In genomic region chr10:118537623-118538022, GRCh38 we compare ENCODE assay signal across 29 cellular contexts. TPM values are rescaled to one million over a fixed set of nuclear protein-coding genes. Genes with fewer than 3 reads are reported as not detected.
"Had no signal": no experiment of that assay in that cellular context is flagged by ENCODE, and none has a peak within 500 bp of the region (broad histone marks: within the 10 kb centered on the region; RNA-seq: fewer than 3 reads in every experiment).

No MANE protein-coding gene starts in this region.

- H3K27ac ChIP-seq: stomach, suprapubic skin, testis, thoracic aorta, thyroid gland, tibial artery, tibial nerve, transverse colon, upper lobe of left lung, upper lobe of right lung, uterus, vagina had no signal

- H3K4me3 ChIP-seq: stomach, suprapubic skin, testis, thoracic aorta, thyroid gland, tibial artery, tibial nerve, transverse colon, upper lobe of left lung, upper lobe of right lung, uterus, vagina had no signal

- ATAC-seq: stimulated activated effector memory CD8-positive, alpha-beta T cell treated with anti-CD3 and anti-CD28 coated beads, Interleukin-12 subunit alpha, Interleukin-12 subunit beta, amount 100 ng/mL, for 72 hours; stimulated activated memory B cell treated with anti-CD40 and anti-IgM and Interleukin-4, amounts not matched to agents 10 μg/mL and 1 μg/mL and 100 μg/mL, for 72 hours; stimulated activated naive B cell treated with anti-CD40 and anti-IgM and Interleukin-4, amounts not matched to agents 10 μg/mL and 1 μg/mL and 100 μg/mL, for 72 hours; stimulated activated naive CD8-positive, alpha-beta T cell treated with anti-CD3 and anti-CD28 coated beads, Interleukin-15, amount 100 ng/mL, for 72 hours; stimulated activated naive CD8-positive, alpha-beta T cell treated with anti-CD3 and anti-CD28 coated beads, Interleukin-15, Interleukin-2, amounts not matched to agents 100 U/mL and 50 U/mL, for 24 hours; upper lobe of right lung had no signal

- FAIRE-seq: urothelium cell line had no signal

- H3K9me3 ChIP-seq: stomach, suprapubic skin, testis, thoracic aorta, thyroid gland, tibial artery, transverse colon, upper lobe of left lung, upper lobe of right lung, uterus, vagina had no signal

- DNase-seq: stimulated activated CD4-positive, alpha-beta T cell treated with anti-CD3 and anti-CD28 coated beads, Interleukin-2, amount 100 ng/mL, for 48 hours; stimulated activated CD4-positive, alpha-beta T cell treated with anti-CD3 and anti-CD28 coated beads, Interleukin-4, amount 100 ng/mL, for 1 hour; stimulated activated CD4-positive, alpha-beta T cell treated with anti-CD3 and anti-CD28 coated beads, Interleukin-4, amount 100 ng/mL, for 24 hours; stimulated activated CD4-positive, alpha-beta T cell treated with anti-CD3 and anti-CD28 coated beads, Interleukin-4, amount 100 ng/mL, for 4 hours; stimulated activated CD8-positive, alpha-beta memory T cell treated with anti-CD3 and anti-CD28 coated beads, Interleukin-4, amount 100 ng/mL, for 48 hours; stimulated activated naive B cell treated with anti-CD40 and anti-IgM and Interleukin-4, amounts not matched to agents 10 μg/mL and 1 μg/mL and 100 μg/mL, for 72 hours; stimulated activated naive CD4-positive, alpha-beta T cell; stimulated activated naive CD4-positive, alpha-beta T cell treated with Interleukin-2 at 50 U/mL for 16 hours; stimulated activated naive CD8-positive, alpha-beta T cell treated with anti-CD3 and anti-CD28 coated beads, Interleukin-15, amount 100 ng/mL, for 72 hours; stimulated activated naive CD8-positive, alpha-beta T cell treated with anti-CD3 and anti-CD28 coated beads, Interleukin-15, Interleukin-2, amounts not matched to agents 100 U/mL and 50 U/mL, for 24 hours; stomach; substantia nigra; testis; thyroid gland; tibial artery; transverse colon; trophoblast cell; upper lobe of right lung; uterus had no signal

- H3K27me3 ChIP-seq: suprapubic skin, testis, thyroid gland, tibial nerve, upper lobe of left lung, uterus, vagina had no signal

- H3K4me1 ChIP-seq: stomach, suprapubic skin, testis, thyroid gland, tibial artery, tibial nerve, transverse colon, upper lobe of left lung, upper lobe of right lung, uterus, vagina had no signal

- H3K36me3 ChIP-seq: stomach, suprapubic skin, thoracic aorta, thyroid gland, tibial artery, tibial nerve, transverse colon, upper lobe of left lung, upper lobe of right lung, uterus, vagina had no signal

RNA-seq across cellular contexts. Expression of gene PRLHR, which starts 57.8 kb away (rescaled TPM):
- total RNA-seq: subcutaneous adipose tissue, suprapubic skin, thoracic aorta, thyroid gland, tibial nerve, transverse colon, upper lobe of right lung, ureter had no signal
